Comparison of ENCODE assay signal across 10 cellular contexts in the genomic region with DNA sequence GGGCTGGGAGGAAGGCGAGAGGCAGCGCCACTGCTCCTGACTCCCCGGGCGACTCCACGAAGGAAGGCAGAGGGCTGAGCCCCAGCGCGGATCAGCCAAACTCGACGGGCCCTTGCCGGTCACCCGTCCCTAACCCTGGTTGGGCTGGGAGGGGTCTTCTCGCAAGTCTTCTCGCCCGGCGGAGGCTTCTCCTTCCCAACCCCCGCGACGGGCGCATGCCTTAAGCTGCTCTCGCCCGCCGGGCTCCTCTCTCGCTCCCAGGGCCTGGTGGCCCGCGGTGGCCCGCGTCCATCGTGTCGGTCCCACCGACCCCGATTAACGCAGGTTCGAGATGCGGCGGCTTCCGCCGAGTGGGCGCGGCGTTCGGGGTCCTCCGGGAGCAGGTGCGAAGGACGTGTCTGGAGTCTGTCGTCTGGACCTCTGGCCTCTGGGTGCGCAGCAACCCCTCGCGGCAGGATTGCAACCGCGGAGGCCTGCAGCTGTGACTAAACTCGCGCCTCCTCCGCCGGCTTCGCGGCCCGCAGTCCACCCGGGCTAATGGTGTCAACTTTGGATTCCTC. TPM values are rescaled to one million over a fixed set of nuclear protein-coding genes. Genes with fewer than 3 reads are reported as not detected.
DNase-seq lines count a peak whose midpoint lies in the region; ATAC-seq and TF ChIP-seq lines count a peak whose summit lies in the region.
"Had no signal": no experiment of that assay in that cellular context is flagged by ENCODE, and none has a peak within 500 bp of the region (broad histone marks: within the 10 kb centered on the region; RNA-seq: fewer than 3 reads in every experiment).

No MANE protein-coding gene starts in this region.

- H3K27me3 Mint-ChIP-seq in CD8-positive, alpha-beta T cell (ENCODE audit: low read depth) = peaks cover 64% of the 10 kb centered on the region

- no peak for TF ChIP-seq POLR2A in uterus (IDR thresholded peaks at IDR 0.05)
- TF ChIP-seq POLR2A in GM18505 (IDR thresholded peaks at IDR 0.05; ENCODE audit: borderline replicate concordance, extremely low read depth, insufficient read depth, insufficient read length) = no peak

- intact Hi-C loops in Right ventricle myocardium inferior (cut with DNase I) (no loop called here), uterus (cut with DNase I; ENCODE audit: low total_unique reads) (no loop called here)
- intact Hi-C loops in CD8-positive, alpha-beta T cell (cut with DNase I, micrococcal nuclease) = no loop called here

- H3K4me1 ChIP-seq in right atrium auricular region = peaks cover 0 to 10% of the 10 kb centered on the region in 2 donors
- H3K4me1 ChIP-seq in uterus = no peaks in the 10 kb centered on the region
- H3K4me1 ChIP-seq in CD8-positive, alpha-beta T cell (ENCODE audit: insufficient read depth, low read length) = no peaks in the 10 kb centered on the region

- no peak for DNase-seq in Right ventricle myocardium inferior (ENCODE audit: missing footprints)
- DNase-seq in right atrium auricular region (ENCODE audit: low spot score) = no peak
- DNase-seq in myocyte (ENCODE audit: low read depth) = peak; percentile 58
- peak; percentile 20 to 26 for DNase-seq in uterus
- DNase-seq in CD8-positive, alpha-beta T cell = no peak
- no peak for DNase-seq in NCI-H446 (lab: John Stamatoyannopoulos, UW)
- DNase-seq: activated CD4-positive, alpha-beta T cell treated with anti-CD3 and anti-CD28 coated beads, Interleukin-2, amount 50 U/mL, for 4 hours; NCI-H1694 had no signal

- no peak overlapping the region for H3K4me3 Mint-ChIP-seq in CD8-positive, alpha-beta T cell

- ATAC-seq in Right ventricle myocardium inferior = peak; percentile 39
- ATAC-seq in esophagus mucosa = peak; percentile 66
- no peak for ATAC-seq in CD8-positive, alpha-beta T cell
- no peak for ATAC-seq in GM18505 (IDR thresholded peaks at IDR 0.05; ENCODE audit: unreplicated experiment)

- TF ChIP-seq CTCF in right atrium auricular region (IDR thresholded peaks at IDR 0.05) = peak in 1 of 2 donors; percentile 48
- TF ChIP-seq CTCF in uterus (IDR thresholded peaks at IDR 0.05) = peak in 3 of 4 experiments; percentile 35 to 37 (median 35)
- no peak for TF ChIP-seq CTCF in CD8-positive, alpha-beta T cell (IDR thresholded peaks at IDR 0.05)

- H3K27ac Mint-ChIP-seq in CD8-positive, alpha-beta T cell = no peak overlapping the region

- H3K4me3 ChIP-seq in right atrium auricular region (peak overlapping the region in 1 of 2 donors; percentile 41), uterus (no peak overlapping the region)
- no peak overlapping the region for H3K4me3 ChIP-seq in CD8-positive, alpha-beta T cell (ENCODE audit: low read depth, low read length)

- POLR2A ChIA-PET in CD8-positive, alpha-beta T cell (lab: Charles Lee) = no interaction called here

- CTCF ChIA-PET in CD8-positive, alpha-beta T cell (lab: Charles Lee) = interaction anchor here (1.4 kb wide), 1 partner anchor 60 kb away, joined by 4 read pairs; no protein-coding TSS in a partner anchor

- H3K9me3 Mint-ChIP-seq in CD8-positive, alpha-beta T cell = no peaks in the 10 kb centered on the region

- H3K27ac ChIP-seq in right atrium auricular region (no peak overlapping the region), uterus (no peak overlapping the region)
- H3K27ac ChIP-seq in CD8-positive, alpha-beta T cell (ENCODE audit: low read depth, low read length) = no peak overlapping the region

- no peaks in the 10 kb centered on the region for H3K36me3 Mint-ChIP-seq in CD8-positive, alpha-beta T cell

- no peaks in the 10 kb centered on the region for H3K9me3 ChIP-seq in right atrium auricular region
- H3K9me3 ChIP-seq in uterus = no peaks in the 10 kb centered on the region
- no peaks in the 10 kb centered on the region for H3K9me3 ChIP-seq in CD8-positive, alpha-beta T cell (ENCODE audit: low read length)

- H3K36me3 ChIP-seq in right atrium auricular region (no peaks in the 10 kb centered on the region), uterus (no peaks in the 10 kb centered on the region)
- H3K36me3 ChIP-seq in CD8-positive, alpha-beta T cell (ENCODE audit: insufficient read depth, low read length) = no peaks in the 10 kb centered on the region

- H3K4me1 Mint-ChIP-seq in CD8-positive, alpha-beta T cell (ENCODE audit: low read depth) = peaks cover 9% of the 10 kb centered on the region

- H3K27me3 ChIP-seq in right atrium auricular region (peaks cover 0 to 11% of the 10 kb centered on the region in 2 donors), uterus (peaks cover 0 to 23% of the 10 kb centered on the region in 2 donors)
- H3K27me3 ChIP-seq in CD8-positive, alpha-beta T cell (ENCODE audit: insufficient read depth, low read length) = no peaks in the 10 kb centered on the region

RNA-seq across cellular contexts. Expression of a gene that starts 29.0 kb away (rescaled TPM):
- total RNA-seq in Right ventricle myocardium inferior (5.3 TPM), right atrium auricular region (1 to 10 TPM; 5.5 to 7.9 TPM), esophagus mucosa (2.1 TPM), myocyte (1.5 and 2.4 TPM in 2 replicates), uterus (1 to 10 TPM in 2 of 4 donors, under 1 TPM in 1, not detected in 1; 0.90 to 4.2 (median 2.6) TPM)
- polyA plus RNA-seq in myocyte (2012) = 0.69 TPM
- total RNA-seq in CD8-positive, alpha-beta T cell = under 1 TPM; 0.57 to 0.69 TPM

RNA-seq across cellular contexts. Expression of a gene that starts 37.2 kb away (rescaled TPM):
- total RNA-seq in Right ventricle myocardium inferior (118 TPM), right atrium auricular region (100 to 1,000 TPM; 190 to 330 TPM), esophagus mucosa (69.5 TPM), myocyte (174 and 188 TPM in 2 replicates), uterus (100 to 1,000 TPM; 176 to 314 (median 279) TPM)
- 441 TPM for polyA plus RNA-seq in myocyte (2012)
- 1 to 10 TPM; 7.9 TPM for total RNA-seq in CD8-positive, alpha-beta T cell

Comparison
In these comparisons a context has a peak if more than half of its experiments do, and no peak if none do; other contexts are left out.
1. ATAC-seq: peak in Right ventricle myocardium inferior (single experiment) and esophagus mucosa (single experiment); none in CD8-positive, alpha-beta T cell (single experiment) and GM18505 (single experiment).
2. DNase-seq: peak in myocyte (single experiment) and uterus (2 of 2); none in Right ventricle myocardium inferior (single experiment), right atrium auricular region (single experiment), CD8-positive, alpha-beta T cell (0 of 7) and NCI-H446 (0 of 2).